ENCODE assay signal across 11 cellular contexts in the genomic region with DNA sequence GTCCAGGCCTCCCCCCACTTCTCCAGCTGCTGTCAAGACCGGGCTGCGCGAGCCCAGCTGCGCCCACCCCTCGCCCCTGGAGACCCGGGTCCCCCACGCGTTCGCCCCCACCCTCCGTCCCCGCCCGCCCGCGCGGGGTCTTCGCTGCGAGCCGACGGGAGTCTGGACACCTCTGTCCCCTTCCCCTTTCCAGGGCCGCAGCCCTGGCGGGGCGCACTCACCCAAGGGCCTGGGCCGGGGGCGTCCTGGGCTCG. TPM values are rescaled to one million over a fixed set of nuclear protein-coding genes. Genes with fewer than 3 reads are reported as not detected.
DNase-seq lines count a peak whose midpoint lies in the region; ATAC-seq, FAIRE-seq and TF ChIP-seq lines count a peak whose summit lies in the region.
"Had no signal": no experiment of that assay in that cellular context is flagged by ENCODE, and none has a peak within 500 bp of the region (broad histone marks: within the 10 kb centered on the region; RNA-seq: fewer than 3 reads in every experiment).

No MANE protein-coding gene starts in this region.

- no peaks in the 10 kb centered on the region for H3K9me3 Mint-ChIP-seq in activated CD4-positive, alpha-beta T cell treated with anti-CD3 and anti-CD28 coated beads for 36 hours (ENCODE audit: low read depth)
- H3K9me3 Mint-ChIP-seq: stimulated activated memory B cell treated with anti-CD40 and anti-IgM and Interleukin-4, amounts not matched to agents 10 μg/mL and 1 μg/mL and 100 μg/mL, for 72 hours had no signal

- ATAC-seq in activated CD4-positive, alpha-beta T cell treated with anti-CD3 and anti-CD28 coated beads for 36 hours, result peak; percentile 7
- ATAC-seq in body of pancreas, result no peak
- ATAC-seq in HG03280 (IDR thresholded peaks at IDR 0.05; ENCODE audit: unreplicated experiment), result no peak

- no peak for DNase-seq in activated CD4-positive, alpha-beta T cell treated with anti-CD3 and anti-CD28 coated beads for 36 hours
- no peak for DNase-seq in activated CD4-positive, alpha-beta T cell treated with anti-CD3 and anti-CD28 coated beads for 1 hour
- DNase-seq in body of pancreas, result no peak
- no peak for DNase-seq in keratinocyte (ENCODE audit: low read depth, low spot score)
- peak in 1 of 2 donors; percentile 62 for DNase-seq in suprapubic skin (ENCODE audit: low spot score in 2 of 2)
- DNase-seq in stimulated activated CD4-positive, alpha-beta T cell treated with anti-CD3 and anti-CD28 coated beads, Interleukin-4, amount 100 ng/mL, for 1 hour, result no peak
- no peak for DNase-seq in SW480 (ENCODE audit: low spot score)
- DNase-seq: 8988T had no signal

- TF ChIP-seq EP300 in suprapubic skin (IDR thresholded peaks at IDR 0.05), result no peak

- no peaks in the 10 kb centered on the region for H4K20me1 ChIP-seq in keratinocyte (ENCODE audit: control insufficient read depth, extremely low read depth, insufficient read depth, low read length)

- peaks cover 3% of the 10 kb centered on the region for H3K9me1 ChIP-seq in keratinocyte (ENCODE audit: control insufficient read depth, extremely low read depth, insufficient read depth, low read length)

- dilution Hi-C loops in keratinocyte (cut with MboI; ENCODE audit: extremely low pct_ligation_motif_present, low sequenced_read_pairs), result no loop called here

- H2AFZ ChIP-seq in keratinocyte (ENCODE audit: control insufficient read depth, low read length), result no peak overlapping the region

- no peaks in the 10 kb centered on the region for H3K9me3 ChIP-seq in body of pancreas
- no peaks in the 10 kb centered on the region for H3K9me3 ChIP-seq in keratinocyte (ENCODE audit: control insufficient read depth, low read depth, low read length)
- H3K9me3 ChIP-seq in suprapubic skin, result no peaks in the 10 kb centered on the region
- H3K9me3 ChIP-seq: gastroesophageal sphincter had no signal

- TF ChIP-seq CTCF in body of pancreas (IDR thresholded peaks at IDR 0.05) (no peak), keratinocyte (optimal IDR thresholded peaks at IDR 0.05 in 1 of 3, IDR thresholded peaks at IDR 0.05 in 1 of 3, conservative IDR thresholded peaks at IDR 0.05 in 1 of 3; ENCODE audit: extremely low read depth in 1 of 3, insufficient read depth in 2 of 3, low read length in 3 of 3) (no peak), suprapubic skin (IDR thresholded peaks at IDR 0.05) (no peak)

- WGBS in body of pancreas, 2 donors, result 0% methylated on average over 25 of the region's 25 CpGs; no CpG with 5 or more reads in 1 of the 2 donors
- WGBS in suprapubic skin, result under 1% methylated on average over 20 of the region's 25 CpGs

- POLR2A ChIA-PET in activated CD4-positive, alpha-beta T cell treated with anti-CD3 and anti-CD28 coated beads for 36 hours (lab: Charles Lee), result no interaction called here

- no peak for TF ChIP-seq POLR2A in body of pancreas (IDR thresholded peaks at IDR 0.05)
- no peak for TF ChIP-seq POLR2A in suprapubic skin (IDR thresholded peaks at IDR 0.05)

- H3K4me1 Mint-ChIP-seq in activated CD4-positive, alpha-beta T cell treated with anti-CD3 and anti-CD28 coated beads for 36 hours, result peaks cover 29% of the 10 kb centered on the region

- H3K4me3 Mint-ChIP-seq in activated CD4-positive, alpha-beta T cell treated with anti-CD3 and anti-CD28 coated beads for 36 hours, result no peak overlapping the region

- peak overlapping the region; percentile 67 for H3K4me2 ChIP-seq in keratinocyte (ENCODE audit: control insufficient read depth, extremely low read depth, insufficient read depth, low read depth, low read length)

- H3K4me3 ChIP-seq in body of pancreas (peak overlapping the region; percentile 10 to 31), keratinocyte (ENCODE audit: control insufficient read depth in 2 of 3, extremely low read depth in 1 of 3, insufficient read depth in 2 of 3, low read depth in 1 of 3, low read length in 3 of 3) (peak overlapping the region in 1 of 3 experiments; percentile 26), suprapubic skin (peak overlapping the region; percentile 39)

- H3K4me1 ChIP-seq in body of pancreas (peaks cover 47% of the 10 kb centered on the region), keratinocyte (ENCODE audit: control insufficient read depth, extremely low read depth, insufficient read depth, low read length) (peaks cover 11% of the 10 kb centered on the region), suprapubic skin (peaks cover 42% of the 10 kb centered on the region)

- no peaks in the 10 kb centered on the region for H3K36me3 ChIP-seq in body of pancreas (replicated peaks in 1 of 2; ENCODE audit: insufficient read depth in 1 of 2, low read depth in 2 of 2)
- no peaks in the 10 kb centered on the region for H3K36me3 ChIP-seq in keratinocyte (ENCODE audit: control insufficient read depth in 2 of 2, extremely low read depth in 1 of 2, insufficient read depth in 2 of 2, low read length in 2 of 2)
- no peaks in the 10 kb centered on the region for H3K36me3 ChIP-seq in suprapubic skin
- H3K36me3 ChIP-seq: gastroesophageal sphincter had no signal

- CTCF ChIA-PET in activated CD4-positive, alpha-beta T cell treated with anti-CD3 and anti-CD28 coated beads for 36 hours (lab: Charles Lee), result interaction anchor here (1.1 kb wide), 1 partner anchor 9 kb away, joined by 3 read pairs; no protein-coding TSS in a partner anchor

- H3K79me2 ChIP-seq in keratinocyte (ENCODE audit: control insufficient read depth, insufficient read depth, low read length), result no peaks in the 10 kb centered on the region

- no peaks in the 10 kb centered on the region for H3K36me3 Mint-ChIP-seq in activated CD4-positive, alpha-beta T cell treated with anti-CD3 and anti-CD28 coated beads for 36 hours (ENCODE audit: low read depth)
- H3K36me3 Mint-ChIP-seq: stimulated activated memory B cell treated with anti-CD40 and anti-IgM and Interleukin-4, amounts not matched to agents 10 μg/mL and 1 μg/mL and 100 μg/mL, for 72 hours had no signal

- FAIRE-seq in keratinocyte (lab: Jason Lieb, UNC), result no peak

- peak overlapping the region in 1 of 4 donors; percentile 50 for H3K27ac ChIP-seq in body of pancreas
- no peak overlapping the region for H3K27ac ChIP-seq in keratinocyte (ENCODE audit: control insufficient read depth, insufficient read depth, low read length)
- no peak overlapping the region for H3K27ac ChIP-seq in suprapubic skin
- H3K27ac ChIP-seq: gastroesophageal sphincter had no signal

- peaks cover 22% of the 10 kb centered on the region for H3K27me3 Mint-ChIP-seq in activated CD4-positive, alpha-beta T cell treated with anti-CD3 and anti-CD28 coated beads for 36 hours

- H3K27me3 ChIP-seq in body of pancreas (no peaks in the 10 kb centered on the region), keratinocyte (ENCODE audit: control insufficient read depth, extremely low read depth, insufficient read depth, low read length) (peaks cover 44% of the 10 kb centered on the region), suprapubic skin (peaks cover 30% of the 10 kb centered on the region)

- no peak overlapping the region for H3K27ac Mint-ChIP-seq in activated CD4-positive, alpha-beta T cell treated with anti-CD3 and anti-CD28 coated beads for 36 hours
- H3K27ac Mint-ChIP-seq: stimulated activated memory B cell treated with anti-CD40 and anti-IgM and Interleukin-4, amounts not matched to agents 10 μg/mL and 1 μg/mL and 100 μg/mL, for 72 hours had no signal

- H3K9ac ChIP-seq in keratinocyte (ENCODE audit: control insufficient read depth, extremely low read depth, insufficient read depth, low read length), result no peak overlapping the region

- intact Hi-C loops in activated CD4-positive, alpha-beta T cell treated with anti-CD3 and anti-CD28 coated beads for 36 hours (cut with DNase I, micrococcal nuclease), result loop anchor here in 1 of 2 experiments (10.0 kb wide), 1 partner anchor 296 kb away; no protein-coding TSS in a partner anchor
- intact Hi-C loops in body of pancreas (cut with DNase I), result no loop called here

RNA-seq across cellular contexts. Expression of a gene that starts 0.2 kb away (rescaled TPM):
- total RNA-seq in activated CD4-positive, alpha-beta T cell treated with anti-CD3 and anti-CD28 coated beads for 36 hours, result 1 to 10 TPM; 2.1 to 2.5 TPM
- 100 to 1,000 TPM in 1 of 2 donors, 10 to 100 TPM in 1; 46.5 to 104 TPM for total RNA-seq in body of pancreas
- polyA plus RNA-seq in keratinocyte, result 0.95 to 1.6 TPM (median 1.1 TPM) in 3 replicates
- polyA plus RNA-seq in keratinocyte (2011; ENCODE audit: low read depth), result 2.8 TPM
- 1.5 TPM in 2 replicates for polyA plus RNA-seq in keratinocyte (2011; cell fraction: cytosol; rRNA removed)
- polyA plus RNA-seq in keratinocyte (2011; cell fraction: nucleus; rRNA removed), result 1.4 and 1.9 TPM in 2 replicates
- 1.1 and 4.3 TPM in 2 replicates for polyA plus RNA-seq in keratinocyte (2012; ENCODE audit: low replicate concordance)
- polyA minus RNA-seq in keratinocyte, result 1.9 to 3.3 TPM (median 2.1 TPM) in 3 replicates
- polyA minus RNA-seq in keratinocyte (2011; cell fraction: cytosol; rRNA and poly(A)+ RNA removed), result 2.7 TPM
- 0.74 and 1.2 TPM in 2 replicates for polyA minus RNA-seq in keratinocyte (2011; cell fraction: nucleus; rRNA and poly(A)+ RNA removed)
- 1 to 10 TPM; 1.5 to 4.9 (median 3.6) TPM for total RNA-seq in suprapubic skin

Comparison
In these comparisons a context has a peak if more than half of its experiments do, and no peak if none do; other contexts are left out.
1. RNA of a gene that starts 0.2 kb away (total RNA-seq): 46.5 to 104 TPM in body of pancreas; 1.5 to 4.9 TPM in suprapubic skin and 2.1 to 2.5 TPM in activated CD4-positive, alpha-beta T cell treated with anti-CD3 and anti-CD28 coated beads for 36 hours; every median in the first group is over 4 times any median in the second.